Comparison of ENCODE assay signal across 8 cellular contexts in genomic region chr18:2547477-2548087, GRCh38. TPM values are rescaled to one million over a fixed set of nuclear protein-coding genes. Genes with fewer than 3 reads are reported as not detected.
DNase-seq lines count a peak whose midpoint lies in the region; ATAC-seq, FAIRE-seq and TF ChIP-seq lines count a peak whose summit lies in the region.

No MANE protein-coding gene starts in this region.

- dilution Hi-C loops in endothelial cell of umbilical vein (cut with MboI; ENCODE audit: extremely low pct_ligation_motif_present, low sequenced_read_pairs): no loop called here

- no peak overlapping the region for H3K4me3 ChIP-seq in A673 (ENCODE audit: low read depth, low read length, poor library complexity, severe bottlenecking)
- no peak overlapping the region for H3K4me3 ChIP-seq in GM12864 (ENCODE audit: low read depth, low read length)
- H3K4me3 ChIP-seq in PC-9: no peak overlapping the region
- H3K4me3 ChIP-seq in endothelial cell of umbilical vein (replicated peaks in 1 of 3; ENCODE audit: insufficient read depth in 1 of 3, low read depth in 1 of 3, low read length in 3 of 3): no peak overlapping the region

- H3K9me1 ChIP-seq in endothelial cell of umbilical vein (replicated peaks; ENCODE audit: control insufficient read depth, extremely low read depth, insufficient read depth, low read length): no peaks in the 10 kb centered on the region

- H3K27me3 ChIP-seq in A673 (replicated peaks; ENCODE audit: insufficient read depth, low read depth, low read length, poor library complexity) (no peaks in the 10 kb centered on the region), PC-9 (ENCODE audit: insufficient read depth, low read depth) (no peaks in the 10 kb centered on the region), endothelial cell of umbilical vein (ENCODE audit: control insufficient read depth in 2 of 2, insufficient read depth in 2 of 2, low read length in 2 of 2) (no peaks in the 10 kb centered on the region)

- H3K9me2 ChIP-seq in PC-9 (ENCODE audit: insufficient read depth): no peaks in the 10 kb centered on the region

- H3K4me1 Mint-ChIP-seq in nephron progenitor cell: peaks cover 8% of the 10 kb centered on the region
- peaks cover 12% of the 10 kb centered on the region for H3K4me1 Mint-ChIP-seq in activated T-cell treated with anti-CD3 and anti-CD28 coated beads, Interleukin-2, amount 50 U/mL, for 4 hours (ENCODE audit: low read depth)

- H3K27me3 Mint-ChIP-seq in nephron progenitor cell (ENCODE audit: low read depth, poor library complexity): no peaks in the 10 kb centered on the region
- H3K27me3 Mint-ChIP-seq in activated T-cell treated with anti-CD3 and anti-CD28 coated beads, Interleukin-2, amount 50 U/mL, for 4 hours (ENCODE audit: low read depth): no peaks in the 10 kb centered on the region

- no peaks in the 10 kb centered on the region for H4K20me1 ChIP-seq in PC-9 (ENCODE audit: insufficient read depth)
- H4K20me1 ChIP-seq in endothelial cell of umbilical vein (replicated peaks; ENCODE audit: control insufficient read depth, extremely low read depth, insufficient read depth, low read length): no peaks in the 10 kb centered on the region

- CTCF ChIA-PET in A673 (lab: Charles Lee): no interaction called here
- CTCF ChIA-PET in PC-9 (lab: Charles Lee): interaction anchor here (0.5 to 1.2 kb wide), 4 partner anchors 11 to 962 kb away, joined by 3 to 4 read pairs (median 4); no protein-coding TSS in a partner anchor
- CTCF ChIA-PET in endothelial cell of umbilical vein (lab: Charles Lee): interaction anchor here (0.6 to 5.6 kb wide), 39 partner anchors 10 to 1923 kb away, joined by 3 to 151 read pairs (median 5); partner anchors contain the start of gene SMCHD1

- intact Hi-C loops in A673 (cut with micrococcal nuclease; ENCODE audit: unreplicated experiment): loop anchor here (5.0 kb wide), 2 partner anchors 635 to 960 kb away; no protein-coding TSS in a partner anchor
- intact Hi-C loops in PC-9 (cut with micrococcal nuclease; ENCODE audit: unreplicated experiment): loop anchor here (1.0 to 5.0 kb wide), 2 partner anchors 1682 to 1925 kb away; no protein-coding TSS in a partner anchor
- intact Hi-C loops in endothelial cell of umbilical vein (cut with micrococcal nuclease): loop anchor here (1.0 kb wide), 3 partner anchors 442 to 1683 kb away; no protein-coding TSS in a partner anchor

- H3K4me1 ChIP-seq in A673 (ENCODE audit: insufficient read depth, low read length, poor library complexity, severe bottlenecking): no peaks in the 10 kb centered on the region
- H3K4me1 ChIP-seq in PC-9 (replicated peaks; ENCODE audit: insufficient read depth): no peaks in the 10 kb centered on the region
- no peaks in the 10 kb centered on the region for H3K4me1 ChIP-seq in endothelial cell of umbilical vein (ENCODE audit: control insufficient read depth, extremely low read depth, insufficient read depth, low read length)

- H2AFZ ChIP-seq in PC-9 (no peak overlapping the region), endothelial cell of umbilical vein (ENCODE audit: low read depth, low read length) (no peak overlapping the region)

- H3K9me3 ChIP-seq in A673 (ENCODE audit: low read depth, low read length, poor library complexity, severe bottlenecking) (no peaks in the 10 kb centered on the region), PC-9 (ENCODE audit: insufficient read depth, low read depth) (no peaks in the 10 kb centered on the region), endothelial cell of umbilical vein (replicated peaks; ENCODE audit: control insufficient read depth, insufficient read depth, low read length) (no peaks in the 10 kb centered on the region)

- H3K27ac ChIP-seq in A673 (ENCODE audit: low read depth, low read length, poor library complexity, severe bottlenecking) (no peak overlapping the region), PC-9 (no peak overlapping the region), endothelial cell of umbilical vein (ENCODE audit: insufficient read depth, low read depth, low read length) (no peak overlapping the region)

- H3K9me3 Mint-ChIP-seq in nephron progenitor cell: no peaks in the 10 kb centered on the region
- H3K9me3 Mint-ChIP-seq in activated T-cell treated with anti-CD3 and anti-CD28 coated beads, Interleukin-2, amount 50 U/mL, for 4 hours: no peaks in the 10 kb centered on the region

- H3K4me2 ChIP-seq in PC-9: no peak overlapping the region
- no peak overlapping the region for H3K4me2 ChIP-seq in endothelial cell of umbilical vein (ENCODE audit: insufficient read depth, low read length)

- POLR2A ChIA-PET in A673 (lab: Charles Lee; ENCODE audit: low non-redundant PET): no interaction called here
- POLR2A ChIA-PET in PC-9 (lab: Charles Lee; ENCODE audit: unreplicated experiment): interaction anchor here (0.5 kb wide), 1 partner anchor 36 kb away, joined by 6 read pairs; no protein-coding TSS in a partner anchor
- POLR2A ChIA-PET in endothelial cell of umbilical vein (lab: Charles Lee): no interaction called here

- peaks cover 18% of the 10 kb centered on the region for H3K36me3 Mint-ChIP-seq in nephron progenitor cell (ENCODE audit: low read depth)
- peaks cover 19% of the 10 kb centered on the region for H3K36me3 Mint-ChIP-seq in activated T-cell treated with anti-CD3 and anti-CD28 coated beads, Interleukin-2, amount 50 U/mL, for 4 hours (ENCODE audit: insufficient read depth)

- TF ChIP-seq CTCF in A673 (conservative IDR thresholded peaks at IDR 0.05; ENCODE audit: low read depth, low read length): peak; percentile 70
- peak; percentile 44 for TF ChIP-seq CTCF in GM12864 (IDR thresholded peaks at IDR 0.05; ENCODE audit: low read depth, low read length, missing control alignments)
- peak; percentile 84 for TF ChIP-seq CTCF in PC-9 (conservative IDR thresholded peaks at IDR 0.05)
- peak; percentile 6 to 28 for TF ChIP-seq CTCF in endothelial cell of umbilical vein (IDR thresholded peaks at IDR 0.05; ENCODE audit: extremely low read depth in 1 of 2, insufficient read depth in 1 of 2, low read depth in 1 of 2, low read length in 2 of 2)
- TF ChIP-seq CTCF in nephron progenitor cell (IDR thresholded peaks at IDR 0.05): peak; percentile 63

- BruUV-seq in A673 (replicated peaks; lab: Mats Ljungman, UMichigan) (no TSS peak), PC-9 (replicated peaks; lab: Mats Ljungman, UMichigan) (no TSS peak), endothelial cell of umbilical vein (replicated peaks; lab: Mats Ljungman, UMichigan) (no TSS peak)

- FAIRE-seq in endothelial cell of umbilical vein (lab: Jason Lieb, UNC): peak; percentile 86

- H3K4me3 Mint-ChIP-seq in nephron progenitor cell: no peak overlapping the region
- no peak overlapping the region for H3K4me3 Mint-ChIP-seq in activated T-cell treated with anti-CD3 and anti-CD28 coated beads, Interleukin-2, amount 50 U/mL, for 4 hours

- no peaks in the 10 kb centered on the region for H3K79me2 ChIP-seq in PC-9 (ENCODE audit: low read depth)
- no peaks in the 10 kb centered on the region for H3K79me2 ChIP-seq in endothelial cell of umbilical vein (ENCODE audit: control insufficient read depth, insufficient read depth, low read length)

- H3F3A ChIP-seq in PC-9 (ENCODE audit: insufficient read depth, low read depth): no peaks in the 10 kb centered on the region

- DNase-seq in A673 (ENCODE audit: low spot score) (peak; percentile 64), GM12864 (ENCODE audit: low read depth) (no peak), PC-9 (no peak), endothelial cell of umbilical vein (ENCODE audit: low read depth, low spot score) (peak; percentile 60), nephron progenitor cell (no peak)
- DNase-seq in activated T-cell treated with anti-CD3 and anti-CD28 coated beads, Interleukin-2, amount 50 U/mL, for 4 hours: no peak
- no peak for DNase-seq in activated naive CD4-positive, alpha-beta T cell (lab: John Stamatoyannopoulos, UW)

- peak; percentile 77 for ATAC-seq in HG03442 (IDR thresholded peaks at IDR 0.05; ENCODE audit: unreplicated experiment)
- ATAC-seq in activated T-cell treated with anti-CD3 and anti-CD28 coated beads, Interleukin-2, amount 50 U/mL, for 4 hours: no peak

- no peaks in the 10 kb centered on the region for H3K36me3 ChIP-seq in A673 (ENCODE audit: insufficient read depth, low read length, poor library complexity, severe bottlenecking)
- H3K36me3 ChIP-seq in PC-9 (ENCODE audit: low read depth): peaks cover 6% of the 10 kb centered on the region; the same call in 1 of the 2 replicates
- peaks cover 0 to 6% of the 10 kb centered on the region in 2 experiments for H3K36me3 ChIP-seq in endothelial cell of umbilical vein (ENCODE audit: control insufficient read depth in 2 of 2, extremely low read depth in 1 of 2, insufficient read depth in 2 of 2, low read length in 2 of 2)

- no peak overlapping the region for H3K9ac ChIP-seq in endothelial cell of umbilical vein (replicated peaks; ENCODE audit: extremely low read depth, insufficient read depth, low read length)

- TF ChIP-seq POLR2A in endothelial cell of umbilical vein (IDR thresholded peaks at IDR 0.05; ENCODE audit: low read depth, low read length): no peak

- H3K27ac Mint-ChIP-seq in nephron progenitor cell: no peak overlapping the region

RNA-seq across cellular contexts. Expression of gene METTL4, which starts 23.7 kb away (rescaled TPM):
- total RNA-seq in A673 (2021) (20.1 and 26.4 TPM in 2 replicates), PC-9 (2021) (21.8 and 23.9 TPM in 2 replicates), endothelial cell of umbilical vein (16.1 and 17.4 TPM in 2 replicates)
- polyA plus RNA-seq in endothelial cell of umbilical vein: 7.2 and 8.3 TPM in 2 replicates
- 7.6 and 8.1 TPM in 2 replicates for polyA plus RNA-seq in endothelial cell of umbilical vein (2011; cell fraction: cytosol; rRNA removed)
- polyA plus RNA-seq in endothelial cell of umbilical vein (2011; cell fraction: nucleus; rRNA removed): 14.3 and 21.3 TPM in 2 replicates
- 8.5 and 13.4 TPM in 2 replicates for polyA plus RNA-seq in endothelial cell of umbilical vein (2012)
- 9.8 and 10.7 TPM in 2 replicates for polyA minus RNA-seq in endothelial cell of umbilical vein
- polyA minus RNA-seq in endothelial cell of umbilical vein (2011; cell fraction: cytosol; rRNA and poly(A)+ RNA removed): 9.7 TPM
- polyA minus RNA-seq in endothelial cell of umbilical vein (2011; cell fraction: nucleus; rRNA and poly(A)+ RNA removed): 10.3 and 13.2 TPM in 2 replicates
- total RNA-seq in activated T-cell treated with anti-CD3 and anti-CD28 coated beads, Interleukin-2, amount 50 U/mL, for 4 hours: 10 to 100 TPM; 14.0 to 17.5 (median 15.4) TPM

RNA-seq across cellular contexts. Expression of gene NDC80, which starts 23.8 kb away (rescaled TPM):
- total RNA-seq in A673 (2021) (72.6 and 73.5 TPM in 2 replicates), PC-9 (2021) (71.7 and 89.2 TPM in 2 replicates), endothelial cell of umbilical vein (39.6 and 43.2 TPM in 2 replicates)
- 3.7 and 6.2 TPM in 2 replicates for polyA plus RNA-seq in endothelial cell of umbilical vein
- 15.2 and 15.7 TPM in 2 replicates for polyA plus RNA-seq in endothelial cell of umbilical vein (2011; cell fraction: cytosol; rRNA removed)
- polyA plus RNA-seq in endothelial cell of umbilical vein (2011; cell fraction: nucleus; rRNA removed): 17.4 and 27.3 TPM in 2 replicates
- 9.4 and 27.4 TPM in 2 replicates for polyA plus RNA-seq in endothelial cell of umbilical vein (2012)
- polyA minus RNA-seq in endothelial cell of umbilical vein: 19.4 and 20.3 TPM in 2 replicates
- polyA minus RNA-seq in endothelial cell of umbilical vein (2011; cell fraction: cytosol; rRNA and poly(A)+ RNA removed): 20.4 TPM
- 20.9 and 29.6 TPM in 2 replicates for polyA minus RNA-seq in endothelial cell of umbilical vein (2011; cell fraction: nucleus; rRNA and poly(A)+ RNA removed)
- 1 to 10 TPM; 7.4 to 8.2 (median 7.4) TPM for total RNA-seq in activated T-cell treated with anti-CD3 and anti-CD28 coated beads, Interleukin-2, amount 50 U/mL, for 4 hours

Comparison
In these comparisons a context has a peak if more than half of its experiments do, and no peak if none do; other contexts are left out.
1. DNase-seq: peak in A673 (single experiment) and endothelial cell of umbilical vein (single experiment); none in GM12864 (single experiment), PC-9 (0 of 2), nephron progenitor cell (single experiment), activated T-cell treated with anti-CD3 and anti-CD28 coated beads, Interleukin-2, amount 50 U/mL, for 4 hours (single experiment) and activated naive CD4-positive, alpha-beta T cell (0 of 4).
2. CTCF ChIP-seq: peak in every context shown above with its lines; median percentile 84 in PC-9; 70 in A673; 63 in nephron progenitor cell; 44 in GM12864; 17 in endothelial cell of umbilical vein.